ENCODE assay signal across 7 cellular contexts in genomic region chr1:35768350-35769187, GRCh38. TPM values are rescaled to one million over a fixed set of nuclear protein-coding genes. Genes with fewer than 3 reads are reported as not detected.
DNase-seq lines count a peak whose midpoint lies in the region; FAIRE-seq and TF ChIP-seq lines count a peak whose summit lies in the region.

No MANE protein-coding gene starts in this region.

- no peak overlapping the region for H3K27ac Mint-ChIP-seq in neural progenitor cell

- H3K4me2 ChIP-seq in OCI-LY3 (ENCODE audit: low read length) (peak overlapping the region; percentile 79), neural progenitor cell (peak overlapping the region; percentile 82)

- H3K27me3 ChIP-seq in OCI-LY3 (ENCODE audit: low read depth, low read length) (no peaks in the 10 kb centered on the region), ectodermal cell (ENCODE audit: control insufficient read depth, insufficient read depth, low read length, poor library complexity, severe bottlenecking) (no peaks in the 10 kb centered on the region), neural progenitor cell (no peaks in the 10 kb centered on the region)

- no peaks in the 10 kb centered on the region for H4K20me1 ChIP-seq in OCI-LY3 (ENCODE audit: insufficient read depth, low read length)
- peaks cover 14% of the 10 kb centered on the region for H4K20me1 ChIP-seq in neural progenitor cell (ENCODE audit: low read depth)

- DNase-seq in GM12892 (ENCODE audit: insufficient read length), result no peak
- no peak for DNase-seq in neural progenitor cell (ENCODE audit: low spot score)
- no peak for DNase-seq in islet precursor cell
- no peak for DNase-seq in GF-D8 (lab: John Stamatoyannopoulos, UW)
- no peak for DNase-seq in germinal center (ENCODE audit: low spot score)

- H3K27me3 Mint-ChIP-seq in neural progenitor cell (ENCODE audit: insufficient read depth, low read depth), result no peaks in the 10 kb centered on the region

- peak overlapping the region; percentile 90 for H3K4me3 Mint-ChIP-seq in neural progenitor cell

- no peaks in the 10 kb centered on the region for H3K9me3 ChIP-seq in OCI-LY3 (ENCODE audit: insufficient read depth, low read length)
- H3K9me3 ChIP-seq in ectodermal cell (ENCODE audit: control insufficient read depth, low read length), result no peaks in the 10 kb centered on the region
- H3K9me3 ChIP-seq in neural progenitor cell (ENCODE audit: low read depth), result no peaks in the 10 kb centered on the region

- TF ChIP-seq CTCF in OCI-LY3 (IDR thresholded peaks at IDR 0.05; ENCODE audit: low read depth, low read length) (no peak), neural progenitor cell (IDR thresholded peaks at IDR 0.05) (no peak)

- peaks cover 29% of the 10 kb centered on the region for H3F3A ChIP-seq in neural progenitor cell (ENCODE audit: low read depth)

- H3K9ac ChIP-seq in OCI-LY3 (ENCODE audit: low read length) (peak overlapping the region; percentile 84), neural progenitor cell (peak overlapping the region; percentile 89)

- peaks cover 18% of the 10 kb centered on the region for H3K4me1 Mint-ChIP-seq in neural progenitor cell

- H3K9me3 Mint-ChIP-seq in neural progenitor cell, result no peaks in the 10 kb centered on the region

- H3K79me2 ChIP-seq in OCI-LY3 (ENCODE audit: low read length) (peaks cover 19% of the 10 kb centered on the region), neural progenitor cell (ENCODE audit: low read depth) (peaks cover 56% of the 10 kb centered on the region)

- H3K36me3 Mint-ChIP-seq in neural progenitor cell, result no peaks in the 10 kb centered on the region

- 36 to 46% methylated on average over 19 of the region's 19 CpGs for WGBS in ectodermal cell, 2 experiments

- H2AFZ ChIP-seq in OCI-LY3 (ENCODE audit: low read depth, low read length) (peak overlapping the region; percentile 47; the same call in 1 of the 2 replicates), neural progenitor cell (replicated peaks) (peak overlapping the region; percentile 93)

- peak; percentile 53 for FAIRE-seq in GM12892 (lab: Jason Lieb, UNC)

- peak overlapping the region; percentile 70 for H3K27ac ChIP-seq in OCI-LY3 (ENCODE audit: low read length)
- peak overlapping the region; percentile 90 for H3K27ac ChIP-seq in ectodermal cell (ENCODE audit: insufficient read depth, low read depth, low read length, poor library complexity, severe bottlenecking)
- H3K27ac ChIP-seq in neural progenitor cell, result peak overlapping the region; percentile 96

- H3K4me3 ChIP-seq in OCI-LY3 (ENCODE audit: low read length) (peak overlapping the region; percentile 89), ectodermal cell (ENCODE audit: insufficient read depth, low read depth, low read length) (peak overlapping the region; percentile 72), neural progenitor cell (peak overlapping the region; percentile 93)

- TF ChIP-seq POLR2A in GM12892 (IDR thresholded peaks at IDR 0.05; ENCODE audit: low read depth, low read length), result no peak

- H3K4me1 ChIP-seq in OCI-LY3 (ENCODE audit: low read length) (peaks cover 4% of the 10 kb centered on the region; the same call in 1 of the 2 replicates), ectodermal cell (ENCODE audit: control insufficient read depth, insufficient read depth, low read length) (no peaks in the 10 kb centered on the region), neural progenitor cell (no peaks in the 10 kb centered on the region)

- H3K36me3 ChIP-seq in OCI-LY3 (replicated peaks; ENCODE audit: low read depth, low read length), result no peaks in the 10 kb centered on the region
- H3K36me3 ChIP-seq in ectodermal cell (ENCODE audit: control insufficient read depth, insufficient read depth, low read length), result no peaks in the 10 kb centered on the region
- H3K36me3 ChIP-seq in neural progenitor cell, result peaks cover 16% of the 10 kb centered on the region

RNA-seq across cellular contexts. Expression of gene CLSPN, which starts 1.2 kb away (rescaled TPM):
- polyA plus RNA-seq in GM12892 (2012; ENCODE audit: missing spikeins), result 18.7 TPM
- polyA plus RNA-seq in ectodermal cell (2013, experiment 1 of 4), result 51.1 TPM
- polyA plus RNA-seq in ectodermal cell (2013, experiment 2 of 4), result 50.7 TPM
- polyA plus RNA-seq in ectodermal cell (2013, experiment 3 of 4), result 31.2 TPM
- 32.7 TPM for polyA plus RNA-seq in ectodermal cell (2013, experiment 4 of 4)
- total RNA-seq in neural progenitor cell (ENCODE audit: low replicate concordance), result 23.6 and 26.2 TPM in 2 replicates

RNA-seq across cellular contexts. Expression of gene AGO4, which starts 39.2 kb away (rescaled TPM):
- polyA plus RNA-seq in GM12892 (2012; ENCODE audit: missing spikeins), result 6.6 TPM
- 24.6 TPM for polyA plus RNA-seq in ectodermal cell (2013, experiment 1 of 4)
- polyA plus RNA-seq in ectodermal cell (2013, experiment 2 of 4), result 26.6 TPM
- polyA plus RNA-seq in ectodermal cell (2013, experiment 3 of 4), result 21.5 TPM
- polyA plus RNA-seq in ectodermal cell (2013, experiment 4 of 4), result 25.7 TPM
- total RNA-seq in neural progenitor cell (ENCODE audit: low replicate concordance), result 24.5 and 26.4 TPM in 2 replicates

RNA-seq across cellular contexts. Expression of gene C1orf216, which starts 49.9 kb away (rescaled TPM):
- polyA plus RNA-seq in GM12892 (2012; ENCODE audit: missing spikeins), result 6.9 TPM
- 13.8 TPM for polyA plus RNA-seq in ectodermal cell (2013, experiment 1 of 4)
- 13.3 TPM for polyA plus RNA-seq in ectodermal cell (2013, experiment 2 of 4)
- 10.2 TPM for polyA plus RNA-seq in ectodermal cell (2013, experiment 3 of 4)
- 10.4 TPM for polyA plus RNA-seq in ectodermal cell (2013, experiment 4 of 4)
- total RNA-seq in neural progenitor cell (ENCODE audit: low replicate concordance), result 4.4 and 8.0 TPM in 2 replicates
